In genomic region chr2:121075006-121075545, GRCh38 we compare ENCODE assay signal across 8 cellular contexts.
DNase-seq lines count a peak whose midpoint lies in the region; ATAC-seq, FAIRE-seq and TF ChIP-seq lines count a peak whose summit lies in the region.

No MANE protein-coding gene starts in this region.

- intact Hi-C loops in kidney (cut with DNase I) = no loop called here

- no peak overlapping the region for H3K9ac ChIP-seq in BLaER1
- H3K9ac ChIP-seq in kidney (ENCODE audit: low read length in 2 of 2) = no peak overlapping the region

- H3K4me1 ChIP-seq in BLaER1 (peaks cover 14% of the 10 kb centered on the region), kidney (ENCODE audit: control insufficient read depth in 1 of 2, insufficient read depth in 1 of 2, low read depth in 1 of 2, low read length in 2 of 2) (no peaks in the 10 kb centered on the region)

- H3K4me2 ChIP-seq in BLaER1 = peak overlapping the region; percentile 47

- TF ChIP-seq CTCF in kidney (IDR thresholded peaks at IDR 0.05; ENCODE audit: borderline replicate concordance, extremely low read depth, insufficient read depth) = no peak

- peaks cover 43% of the 10 kb centered on the region for H3K27me3 ChIP-seq in BLaER1

- no peak for FAIRE-seq in kidney (lab: Jason Lieb, UNC)

- peaks cover 28% of the 10 kb centered on the region for H4K20me1 ChIP-seq in BLaER1

- H3K27ac ChIP-seq in BLaER1 = no peak overlapping the region
- H3K27ac ChIP-seq in kidney (ENCODE audit: low read depth in 2 of 2, low read length in 2 of 2) = no peak overlapping the region

- H3K36me3 ChIP-seq in BLaER1 (no peaks in the 10 kb centered on the region), kidney (ENCODE audit: control insufficient read depth in 1 of 2, insufficient read depth in 2 of 2, low read length in 2 of 2) (no peaks in the 10 kb centered on the region)

- ATAC-seq in GM21360 (IDR thresholded peaks at IDR 0.05; ENCODE audit: unreplicated experiment) = peak; percentile 41
- no peak for ATAC-seq in HG02763 (IDR thresholded peaks at IDR 0.05; ENCODE audit: unreplicated experiment)

- no peaks in the 10 kb centered on the region for H3K9me3 ChIP-seq in BLaER1
- H3K9me3 ChIP-seq in kidney (ENCODE audit: control insufficient read depth in 1 of 2, low read length in 2 of 2) = no peaks in the 10 kb centered on the region

- H3K4me3 ChIP-seq in BLaER1 = no peak overlapping the region
- H3K4me3 ChIP-seq in kidney (ENCODE audit: low read length in 2 of 2) = no peak overlapping the region

- DNase-seq in NCI-H446 treated with DMSO at 0.1 percent for 48 hours (lab: John Stamatoyannopoulos, UW) (peak; percentile 95), amniotic stem cell (lab: John Stamatoyannopoulos, UW) (peak; percentile 50), islet precursor cell (peak; percentile 97), superior temporal gyrus (ENCODE audit: extremely low spot score) (peak; percentile 61), kidney (no peak)
